In genomic region chr4:151674804-151675290, GRCh38 we compare ENCODE assay signal across 1 cellular context.
TF ChIP-seq lines count a peak whose summit lies in the region.

No MANE protein-coding gene starts in this region.

TF ChIP-seq in HepG2, 621 proteins besides CTCF, POLR2A, EP300 and RAD21 (continued from another document):
- no peak for TF ChIP-seq ZNF574 (CRISPR knock-in tag; IDR thresholded peaks at IDR 0.05)
- no peak for TF ChIP-seq ZFP91 (CRISPR knock-in tag; IDR thresholded peaks at IDR 0.05; ENCODE audit: borderline replicate concordance)
- no peak for TF ChIP-seq SUZ12 (IDR thresholded peaks at IDR 0.05; ENCODE audit: low read depth, low read length)
- TF ChIP-seq ZNF552 (CRISPR knock-in tag; IDR thresholded peaks at IDR 0.05; ENCODE audit: borderline replicate concordance), result no peak
- TF ChIP-seq, protein P1, sequence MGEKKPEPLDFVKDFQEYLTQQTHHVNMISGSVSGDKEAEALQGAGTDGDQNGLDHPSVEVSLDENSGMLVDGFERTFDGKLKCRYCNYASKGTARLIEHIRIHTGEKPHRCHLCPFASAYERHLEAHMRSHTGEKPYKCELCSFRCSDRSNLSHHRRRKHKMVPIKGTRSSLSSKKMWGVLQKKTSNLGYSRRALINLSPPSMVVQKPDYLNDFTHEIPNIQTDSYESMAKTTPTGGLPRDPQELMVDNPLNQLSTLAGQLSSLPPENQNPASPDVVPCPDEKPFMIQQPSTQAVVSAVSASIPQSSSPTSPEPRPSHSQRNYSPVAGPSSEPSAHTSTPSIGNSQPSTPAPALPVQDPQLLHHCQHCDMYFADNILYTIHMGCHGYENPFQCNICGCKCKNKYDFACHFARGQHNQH (CRISPR knock-in tag; IDR thresholded peaks at IDR 0.05), result no peak
TF ChIP-seq in HepG2: peak in this region for 0.
